ENCODE assay signal across 1 cellular context in the genomic region with DNA sequence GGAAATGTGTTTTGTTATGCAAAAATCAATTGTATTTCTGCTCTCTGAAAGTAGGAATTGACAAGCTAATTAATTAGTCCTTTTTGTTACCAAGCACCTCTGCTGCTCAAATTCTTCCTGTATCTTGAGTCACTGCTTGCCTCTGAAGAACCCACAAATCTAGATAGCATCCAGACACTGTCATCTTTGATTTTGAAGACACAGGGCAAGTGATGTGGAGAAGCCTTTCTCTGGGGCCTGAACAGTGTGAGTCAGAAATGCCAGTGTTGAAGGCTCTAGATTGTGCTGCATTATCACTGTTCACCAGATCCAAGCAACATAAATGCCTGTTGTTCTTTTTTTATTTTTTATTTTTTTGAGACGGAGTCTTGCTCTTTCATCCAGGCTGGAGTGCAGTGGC.
TF ChIP-seq lines count a peak whose summit lies in the region.

No MANE protein-coding gene starts in this region.

TF ChIP-seq in K562, 482 proteins besides CTCF, POLR2A, EP300 and RAD21 (continued from another document and continues in another):
- TF ChIP-seq, protein P1, sequence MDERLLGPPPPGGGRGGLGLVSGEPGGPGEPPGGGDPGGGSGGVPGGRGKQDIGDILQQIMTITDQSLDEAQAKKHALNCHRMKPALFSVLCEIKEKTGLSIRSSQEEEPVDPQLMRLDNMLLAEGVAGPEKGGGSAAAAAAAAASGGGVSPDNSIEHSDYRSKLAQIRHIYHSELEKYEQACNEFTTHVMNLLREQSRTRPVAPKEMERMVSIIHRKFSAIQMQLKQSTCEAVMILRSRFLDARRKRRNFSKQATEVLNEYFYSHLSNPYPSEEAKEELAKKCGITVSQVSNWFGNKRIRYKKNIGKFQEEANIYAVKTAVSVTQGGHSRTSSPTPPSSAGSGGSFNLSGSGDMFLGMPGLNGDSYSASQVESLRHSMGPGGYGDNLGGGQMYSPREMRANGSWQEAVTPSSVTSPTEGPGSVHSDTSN (CRISPR knock-in tag; IDR thresholded peaks at IDR 0.05; ENCODE audit: low read depth), result no peak
- TF ChIP-seq, protein P1 (tag; conservative IDR thresholded peaks at IDR 0.05; ENCODE audit: low read depth), result no peak
- TF ChIP-seq ZBTB17 (CRISPR knock-in tag; IDR thresholded peaks at IDR 0.05), result no peak
- TF ChIP-seq JUND (IDR thresholded peaks at IDR 0.05; ENCODE audit: borderline replicate concordance, low read depth, low read length), result 0 out of 2 replicates have a peak, but pooled peaks have one; percentile 12
- no peak; the same call in 2 of the 3 replicates for TF ChIP-seq JUND (tag; IDR thresholded peaks at IDR 0.05; ENCODE audit: borderline replicate concordance, low read depth, low read length)
- TF ChIP-seq LARP7 (IDR thresholded peaks at IDR 0.05), result no peak
- no peak for TF ChIP-seq ZNF165 (CRISPR knock-in tag; IDR thresholded peaks at IDR 0.05; ENCODE audit: borderline replicate concordance)
- TF ChIP-seq, protein P2, sequence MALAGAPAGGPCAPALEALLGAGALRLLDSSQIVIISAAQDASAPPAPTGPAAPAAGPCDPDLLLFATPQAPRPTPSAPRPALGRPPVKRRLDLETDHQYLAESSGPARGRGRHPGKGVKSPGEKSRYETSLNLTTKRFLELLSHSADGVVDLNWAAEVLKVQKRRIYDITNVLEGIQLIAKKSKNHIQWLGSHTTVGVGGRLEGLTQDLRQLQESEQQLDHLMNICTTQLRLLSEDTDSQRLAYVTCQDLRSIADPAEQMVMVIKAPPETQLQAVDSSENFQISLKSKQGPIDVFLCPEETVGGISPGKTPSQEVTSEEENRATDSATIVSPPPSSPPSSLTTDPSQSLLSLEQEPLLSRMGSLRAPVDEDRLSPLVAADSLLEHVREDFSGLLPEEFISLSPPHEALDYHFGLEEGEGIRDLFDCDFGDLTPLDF (CRISPR knock-in tag; IDR thresholded peaks at IDR 0.05), result no peak
- TF ChIP-seq NR4A1 (CRISPR knock-in tag; IDR thresholded peaks at IDR 0.05), result no peak
- no peak for TF ChIP-seq NR4A1 (tag; IDR thresholded peaks at IDR 0.05)
- TF ChIP-seq CCNT2 (IDR thresholded peaks at IDR 0.05; ENCODE audit: borderline replicate concordance, extremely low read depth, insufficient read length, low read depth, low read length), result no peak
- no peak for TF ChIP-seq PURB (CRISPR knock-in tag; IDR thresholded peaks at IDR 0.05; ENCODE audit: low read depth)
- TF ChIP-seq, protein P3, sequence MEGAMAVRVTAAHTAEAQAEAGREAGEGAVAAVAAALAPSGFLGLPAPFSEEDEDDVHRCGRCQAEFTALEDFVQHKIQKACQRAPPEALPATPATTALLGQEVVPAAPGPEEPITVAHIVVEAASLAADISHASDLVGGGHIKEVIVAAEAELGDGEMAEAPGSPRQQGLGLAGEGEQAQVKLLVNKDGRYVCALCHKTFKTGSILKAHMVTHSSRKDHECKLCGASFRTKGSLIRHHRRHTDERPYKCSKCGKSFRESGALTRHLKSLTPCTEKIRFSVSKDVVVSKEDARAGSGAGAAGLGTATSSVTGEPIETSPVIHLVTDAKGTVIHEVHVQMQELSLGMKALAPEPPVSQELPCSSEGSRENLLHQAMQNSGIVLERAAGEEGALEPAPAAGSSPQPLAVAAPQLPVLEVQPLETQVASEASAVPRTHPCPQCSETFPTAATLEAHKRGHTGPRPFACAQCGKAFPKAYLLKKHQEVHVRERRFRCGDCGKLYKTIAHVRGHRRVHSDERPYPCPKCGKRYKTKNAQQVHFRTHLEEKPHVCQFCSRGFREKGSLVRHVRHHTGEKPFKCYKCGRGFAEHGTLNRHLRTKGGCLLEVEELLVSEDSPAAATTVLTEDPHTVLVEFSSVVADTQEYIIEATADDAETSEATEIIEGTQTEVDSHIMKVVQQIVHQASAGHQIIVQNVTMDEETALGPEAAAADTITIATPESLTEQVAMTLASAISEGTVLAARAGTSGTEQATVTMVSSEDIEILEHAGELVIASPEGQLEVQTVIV (CRISPR knock-in tag; IDR thresholded peaks at IDR 0.05; ENCODE audit: borderline replicate concordance), result no peak
- TF ChIP-seq, protein P4, sequence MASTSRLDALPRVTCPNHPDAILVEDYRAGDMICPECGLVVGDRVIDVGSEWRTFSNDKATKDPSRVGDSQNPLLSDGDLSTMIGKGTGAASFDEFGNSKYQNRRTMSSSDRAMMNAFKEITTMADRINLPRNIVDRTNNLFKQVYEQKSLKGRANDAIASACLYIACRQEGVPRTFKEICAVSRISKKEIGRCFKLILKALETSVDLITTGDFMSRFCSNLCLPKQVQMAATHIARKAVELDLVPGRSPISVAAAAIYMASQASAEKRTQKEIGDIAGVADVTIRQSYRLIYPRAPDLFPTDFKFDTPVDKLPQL (IDR thresholded peaks at IDR 0.05; ENCODE audit: extremely low read depth, insufficient read length), result no peak
- no peak for TF ChIP-seq EP400 (IDR thresholded peaks at IDR 0.05)
- no peak for TF ChIP-seq FOXP1 (CRISPR knock-in tag; IDR thresholded peaks at IDR 0.05)
- TF ChIP-seq, protein P5, sequence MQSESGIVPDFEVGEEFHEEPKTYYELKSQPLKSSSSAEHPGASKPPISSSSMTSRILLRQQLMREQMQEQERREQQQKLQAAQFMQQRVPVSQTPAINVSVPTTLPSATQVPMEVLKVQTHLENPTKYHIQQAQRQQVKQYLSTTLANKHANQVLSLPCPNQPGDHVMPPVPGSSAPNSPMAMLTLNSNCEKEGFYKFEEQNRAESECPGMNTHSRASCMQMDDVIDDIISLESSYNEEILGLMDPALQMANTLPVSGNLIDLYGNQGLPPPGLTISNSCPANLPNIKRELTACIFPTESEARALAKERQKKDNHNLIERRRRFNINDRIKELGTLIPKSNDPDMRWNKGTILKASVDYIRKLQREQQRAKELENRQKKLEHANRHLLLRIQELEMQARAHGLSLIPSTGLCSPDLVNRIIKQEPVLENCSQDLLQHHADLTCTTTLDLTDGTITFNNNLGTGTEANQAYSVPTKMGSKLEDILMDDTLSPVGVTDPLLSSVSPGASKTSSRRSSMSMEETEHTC (IDR thresholded peaks at IDR 0.05), result no peak
- TF ChIP-seq, protein P6, sequence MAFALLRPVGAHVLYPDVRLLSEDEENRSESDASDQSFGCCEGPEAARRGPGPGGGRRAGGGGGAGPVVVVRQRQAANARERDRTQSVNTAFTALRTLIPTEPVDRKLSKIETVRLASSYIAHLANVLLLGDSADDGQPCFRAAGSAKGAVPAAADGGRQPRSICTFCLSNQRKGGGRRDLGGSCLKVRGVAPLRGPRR (CRISPR knock-in tag; IDR thresholded peaks at IDR 0.05), result no peak
- TF ChIP-seq ZNF778 (CRISPR knock-in tag; IDR thresholded peaks at IDR 0.05), result no peak
- no peak for TF ChIP-seq CHD4 (IDR thresholded peaks at IDR 0.05; ENCODE audit: insufficient read depth, insufficient replicate concordance, low read depth, low read length, poor library complexity, severe bottlenecking)
- no peak for TF ChIP-seq ZNF121 (CRISPR knock-in tag; conservative IDR thresholded peaks at IDR 0.05)
- no peak for TF ChIP-seq PYGO2 (tag; IDR thresholded peaks at IDR 0.05)
- TF ChIP-seq ZC3H4 (CRISPR knock-in tag; IDR thresholded peaks at IDR 0.05; ENCODE audit: borderline replicate concordance), result no peak
- TF ChIP-seq CBX2 (IDR thresholded peaks at IDR 0.05; ENCODE audit: insufficient read depth, low read length, poor library complexity, severe bottlenecking), result no peak
- no peak for TF ChIP-seq SMARCB1 (IDR thresholded peaks at IDR 0.05; ENCODE audit: insufficient read length, low read depth)
- TF ChIP-seq GTF2E2 (tag; IDR thresholded peaks at IDR 0.05), result no peak
- TF ChIP-seq KLF6 (CRISPR knock-in tag; IDR thresholded peaks at IDR 0.05; ENCODE audit: borderline replicate concordance), result no peak
- TF ChIP-seq ZZZ3 (IDR thresholded peaks at IDR 0.05), result no peak
- TF ChIP-seq, protein P7, sequence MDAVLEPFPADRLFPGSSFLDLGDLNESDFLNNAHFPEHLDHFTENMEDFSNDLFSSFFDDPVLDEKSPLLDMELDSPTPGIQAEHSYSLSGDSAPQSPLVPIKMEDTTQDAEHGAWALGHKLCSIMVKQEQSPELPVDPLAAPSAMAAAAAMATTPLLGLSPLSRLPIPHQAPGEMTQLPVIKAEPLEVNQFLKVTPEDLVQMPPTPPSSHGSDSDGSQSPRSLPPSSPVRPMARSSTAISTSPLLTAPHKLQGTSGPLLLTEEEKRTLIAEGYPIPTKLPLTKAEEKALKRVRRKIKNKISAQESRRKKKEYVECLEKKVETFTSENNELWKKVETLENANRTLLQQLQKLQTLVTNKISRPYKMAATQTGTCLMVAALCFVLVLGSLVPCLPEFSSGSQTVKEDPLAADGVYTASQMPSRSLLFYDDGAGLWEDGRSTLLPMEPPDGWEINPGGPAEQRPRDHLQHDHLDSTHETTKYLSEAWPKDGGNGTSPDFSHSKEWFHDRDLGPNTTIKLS (IDR thresholded peaks at IDR 0.05; ENCODE audit: borderline replicate concordance, low read depth), result no peak
- TF ChIP-seq NR1H2 (CRISPR knock-in tag; IDR thresholded peaks at IDR 0.05), result no peak
- no peak for TF ChIP-seq ZC3H11A (IDR thresholded peaks at IDR 0.05; ENCODE audit: low read depth, low read length)
- TF ChIP-seq HDAC1 (IDR thresholded peaks at IDR 0.05), result 0 out of 4 replicates have a peak, but pooled peaks of 1 of the 2 experiments have one; percentile 38
- TF ChIP-seq BRF1 (IDR thresholded peaks at IDR 0.05; ENCODE audit: borderline replicate concordance, extremely low read depth, insufficient read length), result no peak
- no peak for TF ChIP-seq GABPB1 (CRISPR knock-in tag; IDR thresholded peaks at IDR 0.05)
- TF ChIP-seq CBFA2T2 (conservative IDR thresholded peaks at IDR 0.05), result peak; percentile 77
- no peak for TF ChIP-seq NR2C1 (IDR thresholded peaks at IDR 0.05)
- no peak for TF ChIP-seq NR2C1 (tag; IDR thresholded peaks at IDR 0.05)
- TF ChIP-seq RBM15 (IDR thresholded peaks at IDR 0.05; ENCODE audit: insufficient read depth, low read length), result no peak
- TF ChIP-seq ZNF263 (CRISPR knock-in tag; IDR thresholded peaks at IDR 0.05; ENCODE audit: borderline replicate concordance), result no peak
- TF ChIP-seq NCOR1 (IDR thresholded peaks at IDR 0.05), result peak; percentile 41
- no peak for TF ChIP-seq STAT5B (CRISPR knock-in tag; IDR thresholded peaks at IDR 0.05)
- TF ChIP-seq, protein P8, sequence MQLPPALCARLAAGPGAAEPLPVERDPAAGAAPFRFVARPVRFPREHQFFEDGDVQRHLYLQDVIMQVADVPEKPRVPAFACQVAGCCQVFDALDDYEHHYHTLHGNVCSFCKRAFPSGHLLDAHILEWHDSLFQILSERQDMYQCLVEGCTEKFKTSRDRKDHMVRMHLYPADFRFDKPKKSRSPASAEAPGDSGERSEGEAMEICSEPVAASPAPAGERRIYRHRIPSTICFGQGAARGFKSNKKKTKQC (CRISPR knock-in tag; IDR thresholded peaks at IDR 0.05), result no peak
- no peak for TF ChIP-seq MCM2 (IDR thresholded peaks at IDR 0.05; ENCODE audit: low read depth)
- TF ChIP-seq ZNF695 (CRISPR knock-in tag; IDR thresholded peaks at IDR 0.05), result no peak
- TF ChIP-seq, protein P9, sequence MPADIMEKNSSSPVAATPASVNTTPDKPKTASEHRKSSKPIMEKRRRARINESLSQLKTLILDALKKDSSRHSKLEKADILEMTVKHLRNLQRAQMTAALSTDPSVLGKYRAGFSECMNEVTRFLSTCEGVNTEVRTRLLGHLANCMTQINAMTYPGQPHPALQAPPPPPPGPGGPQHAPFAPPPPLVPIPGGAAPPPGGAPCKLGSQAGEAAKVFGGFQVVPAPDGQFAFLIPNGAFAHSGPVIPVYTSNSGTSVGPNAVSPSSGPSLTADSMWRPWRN (IDR thresholded peaks at IDR 0.05; ENCODE audit: low read depth), result no peak
- no peak for TF ChIP-seq DNMT1 (IDR thresholded peaks at IDR 0.05)
- peak; percentile 26; the same call in 1 of the 2 replicates for TF ChIP-seq NFIC (IDR thresholded peaks at IDR 0.05)
- TF ChIP-seq ADNP (tag; IDR thresholded peaks at IDR 0.05), result 0 out of 2 replicates have a peak, but pooled peaks have one; percentile 18
- TF ChIP-seq POLR2B (IDR thresholded peaks at IDR 0.05; ENCODE audit: low read depth, partially characterized antibody), result no peak
- no peak for TF ChIP-seq HMG20A (CRISPR knock-in tag; conservative IDR thresholded peaks at IDR 0.05)
- TF ChIP-seq KAT2B (IDR thresholded peaks at IDR 0.05; ENCODE audit: low read depth, low read length), result no peak
- no peak for TF ChIP-seq ZBED1 (IDR thresholded peaks at IDR 0.05)
- TF ChIP-seq ZNF766 (CRISPR knock-in tag; conservative IDR thresholded peaks at IDR 0.05), result no peak
- no peak for TF ChIP-seq BHLHE40 (IDR thresholded peaks at IDR 0.05; ENCODE audit: low read length)
- no peak for TF ChIP-seq HSF4 (CRISPR knock-in tag; IDR thresholded peaks at IDR 0.05; ENCODE audit: borderline replicate concordance)
- peak in 1 of 2 experiments; percentile 75; a peak in 1 of 4 replicates for TF ChIP-seq RCOR1 (IDR thresholded peaks at IDR 0.05; ENCODE audit: borderline replicate concordance in 1 of 2, low read depth in 2 of 2, low read length in 2 of 2)
- TF ChIP-seq MTA2 (IDR thresholded peaks at IDR 0.05; ENCODE audit: low read depth), result peak; percentile 16; the same call in 1 of the 2 replicates
- no peak for TF ChIP-seq ZNF696 (CRISPR knock-in tag; conservative IDR thresholded peaks at IDR 0.05)
- TF ChIP-seq CHCHD3 (CRISPR knock-in tag; IDR thresholded peaks at IDR 0.05), result no peak
- peak in 1 of 2 experiments; percentile 38; a peak in 1 of 4 replicates for TF ChIP-seq TBL1XR1 (IDR thresholded peaks at IDR 0.05; ENCODE audit: low read length in 2 of 2)
- TF ChIP-seq HDAC6 (IDR thresholded peaks at IDR 0.05; ENCODE audit: low read depth, low read length), result no peak
- TF ChIP-seq ZNF140 (CRISPR knock-in tag; IDR thresholded peaks at IDR 0.05), result no peak
- TF ChIP-seq CBFA2T3 (IDR thresholded peaks at IDR 0.05), result peak; percentile 88
- no peak for TF ChIP-seq EWSR1 (IDR thresholded peaks at IDR 0.05; ENCODE audit: borderline replicate concordance, low read depth, partially characterized antibody)
- peak; percentile 68 for TF ChIP-seq DPF2 (IDR thresholded peaks at IDR 0.05)
- TF ChIP-seq, protein P10, sequence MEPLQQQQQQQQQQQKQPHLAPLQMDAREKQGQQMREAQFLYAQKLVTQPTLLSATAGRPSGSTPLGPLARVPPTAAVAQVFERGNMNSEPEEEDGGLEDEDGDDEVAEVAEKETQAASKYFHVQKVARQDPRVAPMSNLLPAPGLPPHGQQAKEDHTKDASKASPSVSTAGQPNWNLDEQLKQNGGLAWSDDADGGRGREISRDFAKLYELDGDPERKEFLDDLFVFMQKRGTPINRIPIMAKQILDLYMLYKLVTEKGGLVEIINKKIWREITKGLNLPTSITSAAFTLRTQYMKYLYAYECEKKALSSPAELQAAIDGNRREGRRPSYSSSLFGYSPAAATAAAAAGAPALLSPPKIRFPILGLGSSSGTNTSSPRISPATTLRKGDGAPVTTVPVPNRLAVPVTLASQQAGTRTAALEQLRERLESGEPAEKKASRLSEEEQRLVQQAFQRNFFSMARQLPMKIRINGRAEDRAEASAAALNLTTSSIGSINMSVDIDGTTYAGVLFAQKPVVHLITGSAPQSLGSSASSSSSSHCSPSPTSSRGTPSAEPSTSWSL (CRISPR knock-in tag; IDR thresholded peaks at IDR 0.05; ENCODE audit: borderline replicate concordance), result no peak
